Comparison of ENCODE assay signal across 8 cellular contexts in genomic region chr6:25173951-25174474, GRCh38.
DNase-seq lines count a peak whose midpoint lies in the region; ATAC-seq and TF ChIP-seq lines count a peak whose summit lies in the region.

No MANE protein-coding gene starts in this region.

- no peak overlapping the region for H3K27ac Mint-ChIP-seq in activated naive CD8-positive, alpha-beta T cell treated with anti-CD3 and anti-CD28 coated beads, Interleukin-2, amount 50 U/mL, for 24 hours

- H3K27me3 Mint-ChIP-seq in activated naive CD8-positive, alpha-beta T cell treated with anti-CD3 and anti-CD28 coated beads, Interleukin-2, amount 50 U/mL, for 24 hours = peaks cover 6% of the 10 kb centered on the region

- peak; percentile 91 for DNase-seq in AG04450 (ENCODE audit: low read depth, low spot score)
- peak; percentile 98 for DNase-seq in HT1080 (ENCODE audit: low read depth)
- no peak for DNase-seq in activated naive CD8-positive, alpha-beta T cell treated with anti-CD3 and anti-CD28 coated beads, Interleukin-2, amount 50 U/mL, for 24 hours
- DNase-seq in right lobe of liver = no peak
- DNase-seq in ureter (ENCODE audit: low spot score) = no peak
- DNase-seq in erythroblast (lab: John Stamatoyannopoulos, UW) = no peak

- H3K4me3 ChIP-seq in AG04450 (ENCODE audit: low read depth, low read length) (no peak overlapping the region), right lobe of liver (no peak overlapping the region)

- intact Hi-C loops in right lobe of liver (cut with DNase I) = no loop called here

- H3K4me1 Mint-ChIP-seq in activated naive CD8-positive, alpha-beta T cell treated with anti-CD3 and anti-CD28 coated beads, Interleukin-2, amount 50 U/mL, for 24 hours = peaks cover 51% of the 10 kb centered on the region

- POLR2A ChIA-PET in AG04450 (lab: Yijun Ruan, JAX) = interaction anchor here (0.5 to 2.3 kb wide), 5 partner anchors 19 to 272 kb away, joined by 3 to 47 read pairs (median 4); no protein-coding TSS in a partner anchor

- H3K4me3 Mint-ChIP-seq in activated naive CD8-positive, alpha-beta T cell treated with anti-CD3 and anti-CD28 coated beads, Interleukin-2, amount 50 U/mL, for 24 hours = no peak overlapping the region

- 71% methylated on average over 4 of the region's 4 CpGs for WGBS in right lobe of liver (ENCODE audit: insufficient coverage, low coverage, low lambda C conversion rate, missing lambda C conversion rate)

- CTCF ChIA-PET in AG04450 (lab: Charles Lee) = interaction anchor here (1.0 to 1.8 kb wide), 2 partner anchors 50 to 103 kb away, joined by 3 to 5 read pairs; no protein-coding TSS in a partner anchor

- no peaks in the 10 kb centered on the region for H3K27me3 ChIP-seq in AG04450 (ENCODE audit: control insufficient read depth, insufficient read depth, low read length)
- no peaks in the 10 kb centered on the region for H3K27me3 ChIP-seq in right lobe of liver

- peaks cover 0 to 16% (median 6%) of the 10 kb centered on the region in 4 donors for H3K4me1 ChIP-seq in right lobe of liver

- H3K9me3 ChIP-seq in AG04450 (ENCODE audit: control insufficient read depth, insufficient read depth, low read length) = no peaks in the 10 kb centered on the region
- no peaks in the 10 kb centered on the region for H3K9me3 ChIP-seq in right lobe of liver

- no peaks in the 10 kb centered on the region for H3K36me3 Mint-ChIP-seq in activated naive CD8-positive, alpha-beta T cell treated with anti-CD3 and anti-CD28 coated beads, Interleukin-2, amount 50 U/mL, for 24 hours (ENCODE audit: low read depth)

- no peak for TF ChIP-seq POLR2A in right lobe of liver (IDR thresholded peaks at IDR 0.05)
- no peak for TF ChIP-seq POLR2A in erythroblast (IDR thresholded peaks at IDR 0.05; ENCODE audit: low read length)

- H3K27ac ChIP-seq in AG04450 (ENCODE audit: low read depth, low read length) (peak overlapping the region; percentile 87), right lobe of liver (no peak overlapping the region)

- peak; percentile 50 for ATAC-seq in activated naive CD8-positive, alpha-beta T cell treated with anti-CD3 and anti-CD28 coated beads, Interleukin-2, amount 50 U/mL, for 24 hours
- ATAC-seq in right lobe of liver (peak; percentile 42 to 71 (median 45)), GM21825 (IDR thresholded peaks at IDR 0.05; ENCODE audit: unreplicated experiment) (no peak), HG02798 (IDR thresholded peaks at IDR 0.05; ENCODE audit: poor library complexity, unreplicated experiment) (no peak)

- TF ChIP-seq CTCF in AG04450 (IDR thresholded peaks at IDR 0.05; ENCODE audit: low read depth, low read length) = no peak
- TF ChIP-seq CTCF in right lobe of liver (IDR thresholded peaks at IDR 0.05) = no peak

- no peaks in the 10 kb centered on the region for H3K9me3 Mint-ChIP-seq in activated naive CD8-positive, alpha-beta T cell treated with anti-CD3 and anti-CD28 coated beads, Interleukin-2, amount 50 U/mL, for 24 hours

- no peaks in the 10 kb centered on the region for H3K36me3 ChIP-seq in right lobe of liver

Comparison
In these comparisons a context has a peak if more than half of its experiments do, and no peak if none do; other contexts are left out.
1. DNase-seq: peak in AG04450 (single experiment) and HT1080 (single experiment); none in activated naive CD8-positive, alpha-beta T cell treated with anti-CD3 and anti-CD28 coated beads, Interleukin-2, amount 50 U/mL, for 24 hours (single experiment), right lobe of liver (0 of 3), ureter (single experiment) and erythroblast (0 of 2).
2. ATAC-seq: peak in activated naive CD8-positive, alpha-beta T cell treated with anti-CD3 and anti-CD28 coated beads, Interleukin-2, amount 50 U/mL, for 24 hours (single experiment) and right lobe of liver (4 of 4); none in GM21825 (single experiment) and HG02798 (single experiment).